ENCODE assay signal across 2 cellular contexts in genomic region chr1:199866210-199866617, GRCh38.
TF ChIP-seq lines count a peak whose summit lies in the region.

No MANE protein-coding gene starts in this region.

TF ChIP-seq in IMR-90, 13 proteins besides CTCF, POLR2A, EP300 and RAD21 (continued from another document):
- TF ChIP-seq FOS (IDR thresholded peaks at IDR 0.05; ENCODE audit: low read depth, low read length) (no peak), RFX5 (IDR thresholded peaks at IDR 0.05; ENCODE audit: low read depth, low read length) (no peak)

TF ChIP-seq in SK-N-SH treated with all-trans-retinoic acid at 6 μM for 48 hours, 23 proteins besides CTCF, POLR2A, EP300 and RAD21 (continued from another document):
- no peak for TF ChIP-seq PATZ1 (CRISPR knock-in tag; IDR thresholded peaks at IDR 0.05; ENCODE audit: borderline replicate concordance)
- TF ChIP-seq SNAI2 (CRISPR knock-in tag; IDR thresholded peaks at IDR 0.05), result no peak
- TF ChIP-seq PPARA (CRISPR knock-in tag; IDR thresholded peaks at IDR 0.05; ENCODE audit: borderline replicate concordance), result no peak
- no peak for TF ChIP-seq TOX (CRISPR knock-in tag; IDR thresholded peaks at IDR 0.05; ENCODE audit: borderline replicate concordance)
- TF ChIP-seq CSDC2 (CRISPR knock-in tag; IDR thresholded peaks at IDR 0.05), result no peak
- TF ChIP-seq ARNTL (CRISPR knock-in tag; IDR thresholded peaks at IDR 0.05; ENCODE audit: borderline replicate concordance, low read depth), result no peak
- TF ChIP-seq ZFP30 (CRISPR knock-in tag; IDR thresholded peaks at IDR 0.05), result no peak
- no peak for TF ChIP-seq ZNF8 (CRISPR knock-in tag; IDR thresholded peaks at IDR 0.05)
